In genomic region chr11:73654482-73655021, GRCh38 we compare ENCODE assay signal across 1 cellular context.
TF ChIP-seq lines count a peak whose summit lies in the region.

No MANE protein-coding gene starts in this region.

TF ChIP-seq in HepG2, 621 proteins besides CTCF, POLR2A, EP300 and RAD21 (continued from another document):
- TF ChIP-seq ARID5B (CRISPR knock-in tag; IDR thresholded peaks at IDR 0.05) (peak; percentile 32; the same call in 1 of the 2 replicates), SALL1 (CRISPR knock-in tag; IDR thresholded peaks at IDR 0.05) (peak; percentile 63)
